11 cellular contexts compared by ENCODE assay signal in genomic region chr5:159905496-159905895, GRCh38. TPM values are rescaled to one million over a fixed set of nuclear protein-coding genes. Genes with fewer than 3 reads are reported as not detected.
A peak's percentile ranks its signal among the peaks of the same experiment; 100 is the strongest.
DNase-seq lines count a peak whose midpoint lies in the region; ATAC-seq and TF ChIP-seq lines count a peak whose summit lies in the region.
"Had no signal": no experiment of that assay in that cellular context is flagged by ENCODE, and none has a peak within 500 bp of the region (broad histone marks: within the 10 kb centered on the region; RNA-seq: fewer than 3 reads in every experiment).

No MANE protein-coding gene starts in this region.

- no peak overlapping the region for H3K27ac Mint-ChIP-seq in glutamatergic neuron (ENCODE audit: unreplicated experiment)
- H3K27ac Mint-ChIP-seq: activated naive CD4-positive, alpha-beta T cell treated with anti-CD3 and anti-CD28 coated beads for 36 hours had no signal

- no peak overlapping the region for H2AFZ ChIP-seq in hepatocyte

- H3K4me3 ChIP-seq in AG04450 (ENCODE audit: low read depth, low read length) (no peak overlapping the region), hepatocyte (no peak overlapping the region), heart right ventricle (no peak overlapping the region)

- no peak overlapping the region for H3K4me2 ChIP-seq in hepatocyte

- no peaks in the 10 kb centered on the region for H3K27me3 ChIP-seq in AG04450 (ENCODE audit: control insufficient read depth, insufficient read depth, low read length)
- H3K27me3 ChIP-seq in hepatocyte = no peaks in the 10 kb centered on the region
- H3K27me3 ChIP-seq in heart right ventricle = peaks cover 0 to 2% (median 0%) of the 10 kb centered on the region in 7 donors

- no peak overlapping the region for H3K27ac ChIP-seq in AG04450 (ENCODE audit: low read depth, low read length)
- peak overlapping the region; percentile 25 for H3K27ac ChIP-seq in hepatocyte
- no peak overlapping the region for H3K27ac ChIP-seq in heart right ventricle
- H3K27ac ChIP-seq: C4-2B had no signal

- ATAC-seq in heart right ventricle = no peak

- CTCF ChIA-PET in AG04450 (lab: Charles Lee) = no interaction called here

- intact Hi-C loops in heart right ventricle (cut with DNase I) = no loop called here

- no peak overlapping the region for H3K4me3 Mint-ChIP-seq in glutamatergic neuron (ENCODE audit: unreplicated experiment)
- H3K4me3 Mint-ChIP-seq: activated naive CD4-positive, alpha-beta T cell treated with anti-CD3 and anti-CD28 coated beads for 36 hours had no signal

- H3K27me3 Mint-ChIP-seq in glutamatergic neuron (ENCODE audit: unreplicated experiment) = peaks cover 3% of the 10 kb centered on the region

- H3K9me3 Mint-ChIP-seq in glutamatergic neuron (ENCODE audit: unreplicated experiment) = no peaks in the 10 kb centered on the region
- H3K9me3 Mint-ChIP-seq: activated naive CD4-positive, alpha-beta T cell treated with anti-CD3 and anti-CD28 coated beads for 36 hours had no signal

- POLR2A ChIA-PET in AG04450 (lab: Yijun Ruan, JAX) = interaction anchor here (0.7 kb wide), 1 partner anchor 78 kb away, joined by 3 read pairs; no protein-coding TSS in a partner anchor

- H3K36me3 ChIP-seq in hepatocyte (replicated peaks; ENCODE audit: insufficient read depth, low read depth) (no peaks in the 10 kb centered on the region), heart right ventricle (no peaks in the 10 kb centered on the region)

- no peaks in the 10 kb centered on the region for H4K20me1 ChIP-seq in hepatocyte (ENCODE audit: insufficient read depth, poor library complexity, severe bottlenecking)

- peaks cover 6% of the 10 kb centered on the region for H3K4me1 ChIP-seq in hepatocyte (ENCODE audit: insufficient read depth)
- no peaks in the 10 kb centered on the region for H3K4me1 ChIP-seq in heart right ventricle

- peak; percentile 39 for DNase-seq in AG04450 (ENCODE audit: low read depth, low spot score)
- peak; percentile 54 for DNase-seq in HK-2 (ENCODE audit: unreplicated experiment)
- DNase-seq in SK-MEL-5 (ENCODE audit: low read depth, low spot score) = peak; percentile 67
- DNase-seq in hepatocyte (ENCODE audit: low spot score) = peak; percentile 47
- DNase-seq in activated CD4-positive, alpha-beta T cell treated with anti-CD3 and anti-CD28 coated beads, Interleukin-2, amount 50 U/mL, for 4 hours = no peak
- DNase-seq in heart right ventricle = no peak
- DNase-seq in glutamatergic neuron = no peak
- no peak for DNase-seq in mucosa of gallbladder (ENCODE audit: low spot score)
- DNase-seq: activated naive CD4-positive, alpha-beta T cell treated with anti-CD3 and anti-CD28 coated beads for 36 hours; stimulated activated CD4-positive, alpha-beta T cell treated with anti-CD3 and anti-CD28 coated beads, Interleukin-12 subunit alpha, Interleukin-12 subunit beta, amount 100 ng/mL, for 4 hours had no signal

- H3K9me3 ChIP-seq in AG04450 (ENCODE audit: control insufficient read depth, insufficient read depth, low read length) = no peaks in the 10 kb centered on the region
- no peaks in the 10 kb centered on the region for H3K9me3 ChIP-seq in hepatocyte (ENCODE audit: low read depth)
- no peaks in the 10 kb centered on the region for H3K9me3 ChIP-seq in heart right ventricle

- H3K4me1 Mint-ChIP-seq in glutamatergic neuron (ENCODE audit: low read depth, unreplicated experiment) = peaks cover 4% of the 10 kb centered on the region

- H3K36me3 Mint-ChIP-seq in glutamatergic neuron (ENCODE audit: unreplicated experiment) = no peaks in the 10 kb centered on the region

- TF ChIP-seq CTCF in AG04450 (IDR thresholded peaks at IDR 0.05; ENCODE audit: low read depth, low read length) (no peak), hepatocyte (IDR thresholded peaks at IDR 0.05; ENCODE audit: poor library complexity) (no peak), heart right ventricle (IDR thresholded peaks at IDR 0.05) (no peak), glutamatergic neuron (IDR thresholded peaks at IDR 0.05; ENCODE audit: partially characterized antibody, unreplicated experiment) (no peak)

- in situ Hi-C loops in SK-MEL-5 (cut with HindIII; ENCODE audit: low pct_unique_long_range_greater_than_20kb, low sequenced_read_pairs) = no loop called here

- no peaks in the 10 kb centered on the region for H3K9me2 ChIP-seq in hepatocyte (replicated peaks; ENCODE audit: insufficient read depth)

- no peaks in the 10 kb centered on the region for H3K79me2 ChIP-seq in hepatocyte

RNA-seq across cellular contexts. Expression of gene ADRA1B, which starts 10.8 kb away (rescaled TPM):
- 0.58 and 0.98 TPM in 2 replicates for polyA plus RNA-seq in AG04450 (2011; rRNA removed)
- polyA minus RNA-seq in AG04450 (2011; rRNA and poly(A)+ RNA removed) = 0.87 and 1.4 TPM in 2 replicates
- not detected in 2 replicates for total RNA-seq in SK-MEL-5 (2014; rRNA removed; shearing (Covaris generic))
- polyA plus RNA-seq in SK-MEL-5 (2015; cell fraction: cytosol; rRNA removed) = 0.41 and 0.73 TPM in 2 replicates
- polyA plus RNA-seq in SK-MEL-5 (2015; cell fraction: nucleus; rRNA removed) = 0.94 TPM in 1 of 2 replicates, not detected in the other
- 2.0 and 2.6 TPM in 2 replicates for total RNA-seq in hepatocyte
- polyA plus RNA-seq in hepatocyte = 3.5 and 3.8 TPM in 2 replicates
- 1 to 10 TPM in 9 of 10 donors, under 1 TPM in 1; 0.77 to 4.1 (median 1.8) TPM for total RNA-seq in heart right ventricle
- polyA plus RNA-seq in heart right ventricle = 1 to 10 TPM in 1 of 2 donors, under 1 TPM in 1; 0.44 to 2.5 TPM
- 0.66 TPM for total RNA-seq in glutamatergic neuron (ENCODE audit: unreplicated experiment)
- 0.32 TPM for total RNA-seq in mucosa of gallbladder
- total RNA-seq: activated naive CD4-positive, alpha-beta T cell treated with anti-CD3 and anti-CD28 coated beads for 36 hours had no signal

Comparison
In these comparisons a context has a peak if more than half of its experiments do, and no peak if none do; other contexts are left out.
1. DNase-seq: peak in AG04450 (single experiment), HK-2 (single experiment), SK-MEL-5 (single experiment) and hepatocyte (single experiment); none in activated CD4-positive, alpha-beta T cell treated with anti-CD3 and anti-CD28 coated beads, Interleukin-2, amount 50 U/mL, for 4 hours (0 of 2), heart right ventricle (0 of 2), glutamatergic neuron (single experiment) and mucosa of gallbladder (single experiment).